ENCODE assay signal across 19 cellular contexts in genomic region chr13:22227895-22228294, GRCh38.
A peak's percentile ranks its signal among the peaks of the same experiment; 100 is the strongest.
DNase-seq lines count a peak whose midpoint lies in the region; ATAC-seq, FAIRE-seq and TF ChIP-seq lines count a peak whose summit lies in the region.
"Had no signal": no experiment of that assay in that cellular context is flagged by ENCODE, and none has a peak within 500 bp of the region (broad histone marks: within the 10 kb centered on the region; RNA-seq: fewer than 3 reads in every experiment).

No MANE protein-coding gene starts in this region.

- no peak for DNase-seq in GM12891 (ENCODE audit: insufficient read length, low spot score)
- peak; percentile 17 for DNase-seq in GM20000 (ENCODE audit: low spot score)
- DNase-seq in SKM-1 treated with dmso at 0.1 percent for 144 hours (lab: John Stamatoyannopoulos, UW; ENCODE audit: unreplicated experiment): peak; percentile 74
- DNase-seq in NCI-H1105 (lab: John Stamatoyannopoulos, UW): no peak
- DNase-seq in effector memory CD8-positive, alpha-beta T cell: no peak
- no peak for DNase-seq in amygdala (lab: John Stamatoyannopoulos, UW)
- DNase-seq: activated CD4-positive, alpha-beta memory T cell treated with anti-CD3 and anti-CD28 coated beads, Interleukin-2, amount 10 ng/mL, durations not matched to agents 7 days and 5 days; activated T-cell treated with anti-CD3 and anti-CD28 coated beads, Interleukin-2, amount 50 U/mL, for 24 hours; adrenal gland; kidney glomerular epithelial cell; NCI-H1417 treated with DMSO at 0.1 percent for 48 hours; nucleus accumbens; stimulated activated CD4-positive, alpha-beta T cell treated with anti-CD3 and anti-CD28 coated beads, Interleukin-2, amount 100 ng/mL, for 24 hours; testis had no signal

- ATAC-seq in HG03469 (IDR thresholded peaks at IDR 0.05; ENCODE audit: unreplicated experiment) (peak; percentile 78), HG03520 (IDR thresholded peaks at IDR 0.05; ENCODE audit: unreplicated experiment) (no peak)
- no peak for ATAC-seq in effector memory CD8-positive, alpha-beta T cell (replicated peaks)
- ATAC-seq: stimulated activated effector memory CD8-positive, alpha-beta T cell treated with anti-CD3 and anti-CD28 coated beads, Interleukin-12 subunit alpha, Interleukin-12 subunit beta, amount 100 ng/mL, for 72 hours had no signal

- no peak for FAIRE-seq in GM12891 (lab: Jason Lieb, UNC)
- FAIRE-seq: D721Med, endometrium had no signal

- no peak for TF ChIP-seq CTCF in GM20000 (IDR thresholded peaks at IDR 0.05; ENCODE audit: extremely low read depth, missing control alignments)

- no peak overlapping the region for H3K27ac Mint-ChIP-seq in effector memory CD8-positive, alpha-beta T cell
- H3K27ac Mint-ChIP-seq: activated CD4-positive, alpha-beta memory T cell treated with anti-CD3 and anti-CD28 coated beads, Interleukin-2, amount 10 ng/mL, durations not matched to agents 7 days and 5 days; activated T-cell treated with anti-CD3 and anti-CD28 coated beads, Interleukin-2, amount 50 U/mL, for 24 hours; stimulated activated effector memory CD8-positive, alpha-beta T cell treated with anti-CD3 and anti-CD28 coated beads, Interleukin-12 subunit alpha, Interleukin-12 subunit beta, amount 100 ng/mL, for 72 hours had no signal

- peaks cover 0 to 7% of the 10 kb centered on the region in 2 donors for H3K27me3 Mint-ChIP-seq in effector memory CD8-positive, alpha-beta T cell
- H3K27me3 Mint-ChIP-seq: activated CD4-positive, alpha-beta memory T cell treated with anti-CD3 and anti-CD28 coated beads, Interleukin-2, amount 10 ng/mL, durations not matched to agents 7 days and 5 days; activated T-cell treated with anti-CD3 and anti-CD28 coated beads, Interleukin-2, amount 50 U/mL, for 24 hours had no signal

- H3K4me1 Mint-ChIP-seq in effector memory CD8-positive, alpha-beta T cell (ENCODE audit: low read depth in 2 of 2): peaks cover 3 to 16% of the 10 kb centered on the region in 2 donors
- H3K4me1 Mint-ChIP-seq: activated CD4-positive, alpha-beta memory T cell treated with anti-CD3 and anti-CD28 coated beads, Interleukin-2, amount 10 ng/mL, durations not matched to agents 7 days and 5 days had no signal

- TF ChIP-seq POLR2A in GM12891 (IDR thresholded peaks at IDR 0.05; ENCODE audit: low read depth, low read length): no peak

- no peaks in the 10 kb centered on the region for H3K9me3 Mint-ChIP-seq in effector memory CD8-positive, alpha-beta T cell
- H3K9me3 Mint-ChIP-seq: activated CD4-positive, alpha-beta memory T cell treated with anti-CD3 and anti-CD28 coated beads, Interleukin-2, amount 10 ng/mL, durations not matched to agents 7 days and 5 days; activated T-cell treated with anti-CD3 and anti-CD28 coated beads, Interleukin-2, amount 50 U/mL, for 24 hours; stimulated activated effector memory CD8-positive, alpha-beta T cell treated with anti-CD3 and anti-CD28 coated beads, Interleukin-12 subunit alpha, Interleukin-12 subunit beta, amount 100 ng/mL, for 72 hours had no signal

- no peak overlapping the region for H3K4me3 Mint-ChIP-seq in effector memory CD8-positive, alpha-beta T cell
- H3K4me3 Mint-ChIP-seq: activated CD4-positive, alpha-beta memory T cell treated with anti-CD3 and anti-CD28 coated beads, Interleukin-2, amount 10 ng/mL, durations not matched to agents 7 days and 5 days; activated T-cell treated with anti-CD3 and anti-CD28 coated beads, Interleukin-2, amount 50 U/mL, for 24 hours; stimulated activated effector memory CD8-positive, alpha-beta T cell treated with anti-CD3 and anti-CD28 coated beads, Interleukin-12 subunit alpha, Interleukin-12 subunit beta, amount 100 ng/mL, for 72 hours had no signal

- no peaks in the 10 kb centered on the region for H3K36me3 Mint-ChIP-seq in effector memory CD8-positive, alpha-beta T cell (ENCODE audit: insufficient read depth)
- H3K36me3 Mint-ChIP-seq: stimulated activated effector memory CD8-positive, alpha-beta T cell treated with anti-CD3 and anti-CD28 coated beads, Interleukin-12 subunit alpha, Interleukin-12 subunit beta, amount 100 ng/mL, for 72 hours had no signal

TF ChIP-seq in GM12891, 5 proteins besides CTCF, POLR2A, EP300 and RAD21:
- TF ChIP-seq SPI1 (IDR thresholded peaks at IDR 0.05; ENCODE audit: low read depth, low read length) (peak; percentile 52; the same call in 1 of the 2 replicates), PAX5 (IDR thresholded peaks at IDR 0.05; ENCODE audit: insufficient read depth, low read length, severe bottlenecking) (no peak)

Comparison
In these comparisons a context has a peak if more than half of its experiments do, and no peak if none do; other contexts are left out.
1. DNase-seq: peak in GM20000 (single experiment) and SKM-1 treated with dmso at 0.1 percent for 144 hours (single experiment); none in GM12891 (single experiment), NCI-H1105 (single experiment), effector memory CD8-positive, alpha-beta T cell (0 of 3) and amygdala (0 of 56).